In genomic region chr7:11083214-11083568, GRCh38 we compare ENCODE assay signal across 1 cellular context.
TF ChIP-seq lines count a peak whose summit lies in the region.

No MANE protein-coding gene starts in this region.

TF ChIP-seq in HCT116, 20 proteins besides CTCF, POLR2A, EP300 and RAD21 (continued from another document):
- TF ChIP-seq ZBTB33 (IDR thresholded peaks at IDR 0.05; ENCODE audit: extremely low read depth, insufficient replicate concordance, low read length) (no peak), FOSL1 (IDR thresholded peaks at IDR 0.05; ENCODE audit: low read depth) (no peak), CEBPB (IDR thresholded peaks at IDR 0.05; ENCODE audit: low read depth) (no peak), SRF (IDR thresholded peaks at IDR 0.05; ENCODE audit: low read depth) (no peak), EGR1 (IDR thresholded peaks at IDR 0.05; ENCODE audit: low read depth) (no peak), EZH2phosphoT487 (IDR thresholded peaks at IDR 0.05; ENCODE audit: borderline replicate concordance) (no peak), ZFX (IDR thresholded peaks at IDR 0.05) (no peak)
